In genomic region chr9:131218370-131218769, GRCh38 we compare ENCODE assay signal across 1 cellular context.
TF ChIP-seq lines count a peak whose summit lies in the region.

No MANE protein-coding gene starts in this region.

TF ChIP-seq in GM23338, 12 proteins besides CTCF, POLR2A, EP300 and RAD21:
- TF ChIP-seq ZNF462 (CRISPR knock-in tag; IDR thresholded peaks at IDR 0.05) (no peak), JUNB (IDR thresholded peaks at IDR 0.05; ENCODE audit: unreplicated experiment) (no peak), STAT1 (IDR thresholded peaks at IDR 0.05; ENCODE audit: unreplicated experiment) (no peak), ZNF331 (CRISPR knock-in tag; IDR thresholded peaks at IDR 0.05; ENCODE audit: low read depth) (no peak), EZH2 (IDR thresholded peaks at IDR 0.05; ENCODE audit: low read depth, unreplicated experiment) (no peak), POLR2AphosphoS5 (IDR thresholded peaks at IDR 0.05; ENCODE audit: low read depth) (no peak), CREB1 (CRISPR knock-in tag; IDR thresholded peaks at IDR 0.05; ENCODE audit: low read depth) (no peak), NANOG (IDR thresholded peaks at IDR 0.05; ENCODE audit: borderline replicate concordance) (no peak), EZH2phosphoT487 (IDR thresholded peaks at IDR 0.05; ENCODE audit: unreplicated experiment) (no peak), ZNF114 (CRISPR knock-in tag; IDR thresholded peaks at IDR 0.05) (no peak)
- TF ChIP-seq, protein P1, sequence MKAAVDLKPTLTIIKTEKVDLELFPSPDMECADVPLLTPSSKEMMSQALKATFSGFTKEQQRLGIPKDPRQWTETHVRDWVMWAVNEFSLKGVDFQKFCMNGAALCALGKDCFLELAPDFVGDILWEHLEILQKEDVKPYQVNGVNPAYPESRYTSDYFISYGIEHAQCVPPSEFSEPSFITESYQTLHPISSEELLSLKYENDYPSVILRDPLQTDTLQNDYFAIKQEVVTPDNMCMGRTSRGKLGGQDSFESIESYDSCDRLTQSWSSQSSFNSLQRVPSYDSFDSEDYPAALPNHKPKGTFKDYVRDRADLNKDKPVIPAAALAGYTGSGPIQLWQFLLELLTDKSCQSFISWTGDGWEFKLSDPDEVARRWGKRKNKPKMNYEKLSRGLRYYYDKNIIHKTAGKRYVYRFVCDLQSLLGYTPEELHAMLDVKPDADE (IDR thresholded peaks at IDR 0.05), result no peak
- TF ChIP-seq, protein P2, sequence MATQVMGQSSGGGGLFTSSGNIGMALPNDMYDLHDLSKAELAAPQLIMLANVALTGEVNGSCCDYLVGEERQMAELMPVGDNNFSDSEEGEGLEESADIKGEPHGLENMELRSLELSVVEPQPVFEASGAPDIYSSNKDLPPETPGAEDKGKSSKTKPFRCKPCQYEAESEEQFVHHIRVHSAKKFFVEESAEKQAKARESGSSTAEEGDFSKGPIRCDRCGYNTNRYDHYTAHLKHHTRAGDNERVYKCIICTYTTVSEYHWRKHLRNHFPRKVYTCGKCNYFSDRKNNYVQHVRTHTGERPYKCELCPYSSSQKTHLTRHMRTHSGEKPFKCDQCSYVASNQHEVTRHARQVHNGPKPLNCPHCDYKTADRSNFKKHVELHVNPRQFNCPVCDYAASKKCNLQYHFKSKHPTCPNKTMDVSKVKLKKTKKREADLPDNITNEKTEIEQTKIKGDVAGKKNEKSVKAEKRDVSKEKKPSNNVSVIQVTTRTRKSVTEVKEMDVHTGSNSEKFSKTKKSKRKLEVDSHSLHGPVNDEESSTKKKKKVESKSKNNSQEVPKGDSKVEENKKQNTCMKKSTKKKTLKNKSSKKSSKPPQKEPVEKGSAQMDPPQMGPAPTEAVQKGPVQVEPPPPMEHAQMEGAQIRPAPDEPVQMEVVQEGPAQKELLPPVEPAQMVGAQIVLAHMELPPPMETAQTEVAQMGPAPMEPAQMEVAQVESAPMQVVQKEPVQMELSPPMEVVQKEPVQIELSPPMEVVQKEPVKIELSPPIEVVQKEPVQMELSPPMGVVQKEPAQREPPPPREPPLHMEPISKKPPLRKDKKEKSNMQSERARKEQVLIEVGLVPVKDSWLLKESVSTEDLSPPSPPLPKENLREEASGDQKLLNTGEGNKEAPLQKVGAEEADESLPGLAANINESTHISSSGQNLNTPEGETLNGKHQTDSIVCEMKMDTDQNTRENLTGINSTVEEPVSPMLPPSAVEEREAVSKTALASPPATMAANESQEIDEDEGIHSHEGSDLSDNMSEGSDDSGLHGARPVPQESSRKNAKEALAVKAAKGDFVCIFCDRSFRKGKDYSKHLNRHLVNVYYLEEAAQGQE (IDR thresholded peaks at IDR 0.05; ENCODE audit: unreplicated experiment), result no peak
TF ChIP-seq in GM23338: peak in this region for 0.
